In the genomic region with DNA sequence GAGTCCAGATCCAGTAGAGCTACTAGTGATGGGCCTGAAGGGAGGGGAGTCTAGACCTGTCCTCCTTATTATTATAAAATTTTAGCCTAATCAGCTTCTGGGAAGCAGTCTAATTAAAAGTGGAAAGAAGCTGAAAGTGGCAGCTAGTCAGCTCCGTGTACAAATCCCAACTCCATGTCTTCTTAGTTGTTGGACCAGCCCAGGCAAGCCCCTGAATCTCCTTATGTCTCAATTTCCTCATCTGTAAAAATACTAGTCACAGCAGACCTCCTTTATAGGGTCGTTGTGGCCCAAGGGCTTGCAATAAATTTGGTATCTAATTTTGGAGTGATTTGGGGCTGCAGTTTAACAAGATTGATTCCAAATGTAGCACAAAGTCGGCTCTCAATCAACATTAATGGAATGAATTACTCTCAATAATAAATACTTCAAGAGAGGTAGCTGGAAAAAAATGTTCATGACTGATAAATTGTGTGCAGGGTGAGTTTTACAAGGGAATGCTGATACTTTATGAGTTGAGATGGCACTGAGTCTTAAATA, we compare ENCODE assay signal across 13 cellular contexts.
"Had no signal": no experiment of that assay in that cellular context is flagged by ENCODE, and none has a peak within 500 bp of the region (broad histone marks: within the 10 kb centered on the region; RNA-seq: fewer than 3 reads in every experiment).

No MANE protein-coding gene starts in this region.

- ATAC-seq: left ventricle myocardium superior; right cardiac atrium; stimulated activated naive CD8-positive, alpha-beta T cell treated with anti-CD3 and anti-CD28 coated beads, Interleukin-15, Interleukin-2, amounts not matched to agents 100 U/mL and 50 U/mL, for 24 hours had no signal

- DNase-seq: activated naive CD8-positive, alpha-beta T cell treated with anti-CD3 and anti-CD28 coated beads, Interleukin-2, amount 10 ng/mL, durations not matched to agents 7 days and 5 days; hippocampal formation; kidney glomerular epithelial cell; left ventricle myocardium superior; mesenchymal stem cell; nucleus accumbens; right cardiac atrium; small intestine; stimulated activated CD4-positive, alpha-beta T cell treated with anti-CD3 and anti-CD28 coated beads, Interleukin-4, amount 100 ng/mL, for 4 hours; stimulated activated CD8-positive, alpha-beta memory T cell treated with anti-CD3 and anti-CD28 coated beads, Interleukin-4, amount 100 ng/mL, for 48 hours; stimulated activated naive CD8-positive, alpha-beta T cell treated with anti-CD3 and anti-CD28 coated beads, Interleukin-15, Interleukin-2, amounts not matched to agents 100 U/mL and 50 U/mL, for 24 hours; trophoblast cell had no signal

- FAIRE-seq: small intestine, TTC549 had no signal
